1 cellular context compared by ENCODE assay signal in the genomic region with DNA sequence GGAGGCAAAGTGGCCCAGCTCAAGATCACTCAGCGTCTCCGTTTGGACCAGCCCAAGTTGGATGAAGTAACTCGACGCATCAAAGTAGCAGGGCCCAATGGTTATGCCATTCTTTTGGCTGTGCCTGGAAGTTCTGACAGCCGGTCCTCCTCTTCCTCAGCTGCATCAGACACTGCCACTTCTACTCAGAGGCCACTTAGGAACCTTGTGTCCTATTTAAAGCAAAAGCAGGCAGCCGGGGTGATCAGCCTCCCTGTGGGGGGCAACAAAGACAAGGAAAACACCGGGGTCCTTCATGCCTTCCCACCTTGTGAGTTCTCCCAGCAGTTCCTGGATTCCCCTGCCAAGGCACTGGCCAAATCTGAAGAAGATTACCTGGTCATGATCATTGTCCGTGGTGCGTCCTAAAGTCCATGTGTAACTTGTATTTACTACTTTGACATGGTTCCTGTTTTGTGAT.
TF ChIP-seq lines count a peak whose summit lies in the region.

No MANE protein-coding gene starts in this region.

TF ChIP-seq in HepG2, 621 proteins besides CTCF, POLR2A, EP300 and RAD21:
- no peak for TF ChIP-seq ZNF431 (CRISPR knock-in tag; IDR thresholded peaks at IDR 0.05; ENCODE audit: borderline replicate concordance, low read depth)
- TF ChIP-seq SAP130 (CRISPR knock-in tag; IDR thresholded peaks at IDR 0.05; ENCODE audit: low read depth): peak; percentile 49; the same call in 1 of the 2 replicates
